Comparison of ENCODE assay signal across 9 cellular contexts in genomic region chr3:30609930-30610701, GRCh38. TPM values are rescaled to one million over a fixed set of nuclear protein-coding genes. Genes with fewer than 3 reads are reported as not detected.
DNase-seq lines count a peak whose midpoint lies in the region; ATAC-seq and TF ChIP-seq lines count a peak whose summit lies in the region.
"Had no signal": no experiment of that assay in that cellular context is flagged by ENCODE, and none has a peak within 500 bp of the region (broad histone marks: within the 10 kb centered on the region; RNA-seq: fewer than 3 reads in every experiment).

No MANE protein-coding gene starts in this region.

- ATAC-seq in HG02798 (IDR thresholded peaks at IDR 0.05; ENCODE audit: poor library complexity, unreplicated experiment): no peak
- ATAC-seq: activated CD4-positive, CD25-positive, alpha-beta regulatory T cell treated with anti-CD3 and anti-CD28 coated beads, Interleukin-2, amount 50 U/mL, for 24 hours had no signal

- TF ChIP-seq CTCF in Peyer's patch (IDR thresholded peaks at IDR 0.05): no peak
- TF ChIP-seq CTCF in endothelial cell (IDR thresholded peaks at IDR 0.05; ENCODE audit: unreplicated experiment): no peak
- no peak for TF ChIP-seq CTCF in progenitor cell of endocrine pancreas (IDR thresholded peaks at IDR 0.05; ENCODE audit: unreplicated experiment)

- DNase-seq in CD4-positive, alpha-beta memory T cell: no peak
- DNase-seq in Peyer's patch (no peak), endothelial cell (ENCODE audit: low spot score) (no peak), progenitor cell of endocrine pancreas (ENCODE audit: low spot score, unreplicated experiment) (no peak), NCI-H1417 (lab: John Stamatoyannopoulos, UW) (no peak), EL (no peak), GDM1 (lab: John Stamatoyannopoulos, UW) (no peak)

- H3K4me3 ChIP-seq in CD4-positive, alpha-beta memory T cell (ENCODE audit: low read length in 2 of 2): peak overlapping the region; percentile 15 to 84
- H3K4me3 ChIP-seq in Peyer's patch: peak overlapping the region in 3 of 4 donors; percentile 19 to 99 (median 32)

- peak overlapping the region; percentile 72 for H3K27ac ChIP-seq in CD4-positive, alpha-beta memory T cell (ENCODE audit: low read depth, low read length)
- peak overlapping the region; percentile 64 to 100 (median 100) for H3K27ac ChIP-seq in Peyer's patch

- peaks cover 71% of the 10 kb centered on the region for H3K4me1 ChIP-seq in CD4-positive, alpha-beta memory T cell (ENCODE audit: insufficient read depth, low read length)
- H3K4me1 ChIP-seq in Peyer's patch: peaks cover 0 to 41% (median 14%) of the 10 kb centered on the region in 4 donors

- no peak for TF ChIP-seq POLR2A in Peyer's patch (IDR thresholded peaks at IDR 0.05)

- no peaks in the 10 kb centered on the region for H3K27me3 Mint-ChIP-seq in CD4-positive, alpha-beta memory T cell
- H3K27me3 Mint-ChIP-seq in endothelial cell (ENCODE audit: unreplicated experiment): peaks cover 11% of the 10 kb centered on the region
- no peaks in the 10 kb centered on the region for H3K27me3 Mint-ChIP-seq in progenitor cell of endocrine pancreas

- no peaks in the 10 kb centered on the region for H3K36me3 ChIP-seq in CD4-positive, alpha-beta memory T cell (ENCODE audit: insufficient read depth, low read length)
- H3K36me3 ChIP-seq in Peyer's patch: no peaks in the 10 kb centered on the region

- H3K4me3 Mint-ChIP-seq in CD4-positive, alpha-beta memory T cell: peak overlapping the region; percentile 90 to 99 (median 98)
- H3K4me3 Mint-ChIP-seq in endothelial cell (ENCODE audit: unreplicated experiment) (peak overlapping the region; percentile 93), progenitor cell of endocrine pancreas (ENCODE audit: low read depth) (peak overlapping the region; percentile 35)

- peaks cover 62 to 80% (median 65%) of the 10 kb centered on the region in 4 donors for H3K4me1 Mint-ChIP-seq in CD4-positive, alpha-beta memory T cell
- H3K4me1 Mint-ChIP-seq in endothelial cell (ENCODE audit: unreplicated experiment) (peaks cover 70% of the 10 kb centered on the region), progenitor cell of endocrine pancreas (ENCODE audit: low read depth) (peaks cover 41% of the 10 kb centered on the region)

- peak overlapping the region; percentile 88 to 96 (median 93) for H3K27ac Mint-ChIP-seq in CD4-positive, alpha-beta memory T cell
- H3K27ac Mint-ChIP-seq in endothelial cell (ENCODE audit: unreplicated experiment) (no peak overlapping the region), progenitor cell of endocrine pancreas (peak overlapping the region; percentile 81)

- POLR2A ChIA-PET in CD4-positive, alpha-beta memory T cell (lab: Charles Lee; ENCODE audit: partially characterized antibody): interaction anchor here (0.8 to 18.1 kb wide), 14 partner anchors 8 to 618 kb away, joined by 3 to 318 read pairs (median 12); no protein-coding TSS in a partner anchor

- peaks cover 0 to 2% (median 0%) of the 10 kb centered on the region in 8 donors for H3K9me3 Mint-ChIP-seq in CD4-positive, alpha-beta memory T cell
- H3K9me3 Mint-ChIP-seq in endothelial cell (ENCODE audit: unreplicated experiment) (no peaks in the 10 kb centered on the region), progenitor cell of endocrine pancreas (ENCODE audit: low read depth) (peaks cover 3% of the 10 kb centered on the region)

- H3K36me3 Mint-ChIP-seq in CD4-positive, alpha-beta memory T cell: peaks cover 5 to 27% of the 10 kb centered on the region in 2 donors
- H3K36me3 Mint-ChIP-seq in endothelial cell (ENCODE audit: low read depth, unreplicated experiment) (peaks cover 15% of the 10 kb centered on the region), progenitor cell of endocrine pancreas (ENCODE audit: insufficient read depth) (peaks cover 2% of the 10 kb centered on the region)

- CTCF ChIA-PET in CD4-positive, alpha-beta memory T cell (lab: Charles Lee; ENCODE audit: partially characterized antibody): interaction anchor here (1.2 to 9.0 kb wide), 5 partner anchors 13 to 48 kb away, joined by 3 to 75 read pairs (median 6); no protein-coding TSS in a partner anchor

- no peaks in the 10 kb centered on the region for H3K27me3 ChIP-seq in CD4-positive, alpha-beta memory T cell (ENCODE audit: insufficient read depth, low read length)
- H3K27me3 ChIP-seq in Peyer's patch: no peaks in the 10 kb centered on the region

- H3K9me3 ChIP-seq in CD4-positive, alpha-beta memory T cell (ENCODE audit: control insufficient read depth in 1 of 2, low read length in 2 of 2): no peaks in the 10 kb centered on the region
- H3K9me3 ChIP-seq in Peyer's patch: no peaks in the 10 kb centered on the region

- intact Hi-C loops in CD4-positive, alpha-beta memory T cell (cut with micrococcal nuclease): loop anchor here (2.0 kb wide), 1 partner anchor 923 kb away; the partner anchor contains the start of gene STT3B

RNA-seq across cellular contexts. Expression of gene TGFBR2, which starts 3.7 kb away (rescaled TPM):
- total RNA-seq in CD4-positive, alpha-beta memory T cell: 100 to 1,000 TPM; 110 TPM
- 100 to 1,000 TPM in 1 of 2 donors, 10 to 100 TPM in 1; 58.7 to 110 TPM for polyA plus RNA-seq in CD4-positive, alpha-beta memory T cell
- total RNA-seq in Peyer's patch (100 to 1,000 TPM in 2 of 4 donors, 10 to 100 TPM in 2; 51.8 to 127 (median 105) TPM), endothelial cell (ENCODE audit: unreplicated experiment) (68.7 TPM), progenitor cell of endocrine pancreas (21.1 and 21.2 TPM in 2 replicates)

Comparison
In these comparisons a context has a peak if more than half of its experiments do, and no peak if none do; other contexts are left out.
1. H3K4me3 Mint-ChIP-seq: peak in every context shown above with its lines; median percentile 98 in CD4-positive, alpha-beta memory T cell; 93 in endothelial cell; 35 in progenitor cell of endocrine pancreas.